In the genomic region with DNA sequence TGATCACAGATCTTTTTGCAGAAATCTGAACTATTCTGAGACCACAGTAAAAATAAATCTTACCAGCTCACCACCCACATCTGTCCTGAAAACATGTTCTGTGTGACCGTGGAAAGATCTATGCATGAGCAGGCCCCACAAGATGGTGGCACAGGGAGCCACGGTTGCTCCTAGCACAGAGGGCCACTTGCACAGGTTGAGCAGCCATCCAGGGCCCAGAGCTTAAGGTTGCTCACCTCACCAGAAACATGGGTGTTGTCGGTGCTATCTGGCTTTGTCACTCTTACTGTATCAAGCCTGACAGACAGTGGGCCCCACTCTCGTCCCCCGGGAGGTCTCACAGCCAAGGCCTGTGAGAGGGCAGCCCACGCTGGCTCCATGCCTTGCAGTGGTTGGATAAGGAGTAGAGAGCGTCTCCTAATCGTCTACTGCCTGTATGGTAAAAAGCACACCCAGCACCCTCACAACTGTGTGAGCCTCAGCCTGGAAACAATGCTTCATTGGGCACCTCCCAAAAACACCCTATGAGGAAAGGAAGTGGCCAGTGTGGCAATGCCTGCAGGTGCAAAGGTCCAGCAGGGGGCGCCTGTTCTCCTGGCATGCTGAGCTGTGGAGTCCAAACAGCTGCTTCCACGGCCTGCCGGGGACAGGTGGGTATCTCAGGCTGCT, we compare ENCODE assay signal across 8 cellular contexts. TPM values are rescaled to one million over a fixed set of nuclear protein-coding genes. Genes with fewer than 3 reads are reported as not detected.
DNase-seq lines count a peak whose midpoint lies in the region; ATAC-seq and TF ChIP-seq lines count a peak whose summit lies in the region.

No MANE protein-coding gene starts in this region.

- no peak overlapping the region for H3K4me3 ChIP-seq in gastroesophageal sphincter

- no peak for TF ChIP-seq POLR2A in gastroesophageal sphincter (IDR thresholded peaks at IDR 0.05)

- H3K9me3 ChIP-seq in gastroesophageal sphincter = no peaks in the 10 kb centered on the region

- TF ChIP-seq CTCF in RWPE1 (conservative IDR thresholded peaks at IDR 0.05; ENCODE audit: low read depth) (peak; percentile 70), gastroesophageal sphincter (IDR thresholded peaks at IDR 0.05) (peak in 3 of 4 experiments; percentile 64 to 78 (median 65))

- H3K27ac ChIP-seq in RWPE1 (peak overlapping the region; percentile 58), gastroesophageal sphincter (peak overlapping the region in 3 of 4 donors; percentile 64 to 81 (median 71))

- intact Hi-C loops in posterior cingulate gyrus (cut with DNase I) = no loop called here

- TF ChIP-seq EP300 in gastroesophageal sphincter (IDR thresholded peaks at IDR 0.05) = no peak

- CTCF ChIA-PET in RWPE1 (lab: Yijun Ruan, JAX) = interaction anchor here (0.6 to 1.3 kb wide), 11 partner anchors 8 to 669 kb away, joined by 3 to 6 read pairs (median 4); no protein-coding TSS in a partner anchor

- peaks cover 0 to 23% (median 4%) of the 10 kb centered on the region in 3 donors for H3K4me1 ChIP-seq in gastroesophageal sphincter

- POLR2A ChIA-PET in RWPE1 (lab: Yijun Ruan, JAX; ENCODE audit: low non-redundant PET) = no interaction called here

- peaks cover 0 to 91% of the 10 kb centered on the region in 2 donors for H3K36me3 ChIP-seq in gastroesophageal sphincter

- H3K27me3 ChIP-seq in gastroesophageal sphincter = no peaks in the 10 kb centered on the region

- WGBS in gastroesophageal sphincter (ENCODE audit: low coverage in 1 of 2), 2 donors = 36 to 60% methylated on average over 1 to 3 of the region's 11 CpGs

- ATAC-seq in gastroesophageal sphincter = peak; percentile 78

- peak; percentile 66 for DNase-seq in activated gamma-delta T cell treated with Interleukin-2 at 50 U/mL for 16 hours
- DNase-seq in activated gamma-delta T cell (lab: John Stamatoyannopoulos, UW) = no peak
- peak; percentile 89 for DNase-seq in HPDE6-E6E7 (ENCODE audit: extremely low spot score)
- peak; percentile 71 for DNase-seq in RWPE1 (ENCODE audit: low spot score)
- peak; percentile 40 to 54 for DNase-seq in activated T-helper 1 cell treated with anti-CD3 and anti-CD28 coated beads, Interleukin-2, amount 50 U/mL, for 16 hours (ENCODE audit: low read depth in 1 of 2, low spot score in 1 of 2)
- peak in 7 of 10 donors; percentile 44 to 88 (median 61) for DNase-seq in posterior cingulate gyrus
- DNase-seq in ureter (ENCODE audit: low spot score) = peak; percentile 72

RNA-seq across cellular contexts. Expression of a gene that starts 19.6 kb away (rescaled TPM):
- total RNA-seq in gastroesophageal sphincter (100 to 1,000 TPM; 398 to 983 (median 654) TPM), ureter (101 TPM)

RNA-seq across cellular contexts. Expression of a gene that starts 49.4 kb away (rescaled TPM):
- 10 to 100 TPM; 38.4 to 52.9 (median 40.8) TPM for total RNA-seq in gastroesophageal sphincter
- 59.0 TPM for total RNA-seq in ureter
